ENCODE assay signal across 10 cellular contexts in the genomic region with DNA sequence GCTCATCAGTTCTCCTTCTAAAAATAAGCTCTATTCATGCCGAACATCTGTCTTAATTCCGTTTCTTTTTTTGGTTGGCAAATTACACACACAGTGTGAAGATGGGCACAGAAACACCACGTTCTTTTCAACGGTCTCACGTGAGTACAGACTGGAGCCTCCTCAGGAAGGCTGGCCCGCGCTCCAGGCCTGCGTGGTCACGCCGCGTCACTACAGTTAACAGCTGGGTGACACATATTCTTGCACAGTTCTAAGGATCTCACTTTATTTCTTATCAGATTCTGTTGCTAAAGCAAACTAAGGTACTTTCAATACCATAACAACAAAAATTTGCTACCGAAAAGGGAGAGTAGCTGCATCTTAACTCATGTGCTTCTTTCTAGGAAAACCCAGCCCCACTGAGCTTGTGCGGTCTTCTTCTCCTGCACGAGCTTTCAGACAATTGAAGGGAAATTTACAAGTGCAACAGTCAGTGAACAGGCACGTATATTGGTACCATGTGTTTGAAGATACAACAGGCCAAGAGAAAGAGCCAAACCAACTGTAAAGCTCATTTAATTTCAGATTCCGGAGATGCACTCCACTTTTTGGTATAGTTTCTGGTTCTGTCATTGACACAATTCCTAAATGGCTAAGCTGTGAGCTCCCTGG.
"Had no signal": no experiment of that assay in that cellular context is flagged by ENCODE, and none has a peak within 500 bp of the region (broad histone marks: within the 10 kb centered on the region; RNA-seq: fewer than 3 reads in every experiment).

No MANE protein-coding gene starts in this region.

- H3K4me3 ChIP-seq: ascending aorta, gastrocnemius medialis, right atrium auricular region had no signal

- DNase-seq: activated CD4-positive, alpha-beta memory T cell treated with anti-CD3 and anti-CD28 coated beads for 36 hours; activated CD4-positive, alpha-beta T cell treated with anti-CD3 and anti-CD28 coated beads for 1 hour; activated naive CD4-positive, alpha-beta T cell treated with Interleukin-2 at 50 U/mL for 16 hours; activated naive CD8-positive, alpha-beta T cell treated with anti-CD3 and anti-CD28 coated beads, Interleukin-2, amount 50 U/mL, for 24 hours; activated T-cell treated with anti-CD3 and anti-CD28 coated beads, Interleukin-2, amount 50 U/mL, for 72 hours; gastrocnemius medialis; small intestine; substantia nigra had no signal

- H3K9me3 ChIP-seq: ascending aorta, gastrocnemius medialis, right atrium auricular region had no signal

- H3K4me1 ChIP-seq: ascending aorta, gastrocnemius medialis, right atrium auricular region had no signal

- H3K27ac ChIP-seq: ascending aorta, gastrocnemius medialis, right atrium auricular region had no signal

- H3K27me3 ChIP-seq: ascending aorta, gastrocnemius medialis, right atrium auricular region had no signal

- H3K36me3 ChIP-seq: right atrium auricular region had no signal
